1 cellular context compared by ENCODE assay signal in genomic region chr6:68732423-68732822, GRCh38.
TF ChIP-seq lines count a peak whose summit lies in the region.

No MANE protein-coding gene starts in this region.

TF ChIP-seq in K562, 482 proteins besides CTCF, POLR2A, EP300 and RAD21 (continued from another document):
- TF ChIP-seq, protein P1, sequence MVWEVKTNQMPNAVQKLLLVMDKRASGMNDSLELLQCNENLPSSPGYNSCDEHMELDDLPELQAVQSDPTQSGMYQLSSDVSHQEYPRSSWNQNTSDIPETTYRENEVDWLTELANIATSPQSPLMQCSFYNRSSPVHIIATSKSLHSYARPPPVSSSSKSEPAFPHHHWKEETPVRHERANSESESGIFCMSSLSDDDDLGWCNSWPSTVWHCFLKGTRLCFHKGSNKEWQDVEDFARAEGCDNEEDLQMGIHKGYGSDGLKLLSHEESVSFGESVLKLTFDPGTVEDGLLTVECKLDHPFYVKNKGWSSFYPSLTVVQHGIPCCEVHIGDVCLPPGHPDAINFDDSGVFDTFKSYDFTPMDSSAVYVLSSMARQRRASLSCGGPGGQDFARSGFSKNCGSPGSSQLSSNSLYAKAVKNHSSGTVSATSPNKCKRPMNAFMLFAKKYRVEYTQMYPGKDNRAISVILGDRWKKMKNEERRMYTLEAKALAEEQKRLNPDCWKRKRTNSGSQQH (CRISPR knock-in tag; IDR thresholded peaks at IDR 0.05), result no peak
- no peak for TF ChIP-seq ZNF280B (CRISPR knock-in tag; IDR thresholded peaks at IDR 0.05)
- no peak for TF ChIP-seq FOXP4 (CRISPR knock-in tag; IDR thresholded peaks at IDR 0.05; ENCODE audit: borderline replicate concordance)
- TF ChIP-seq ELF4 (CRISPR knock-in tag; IDR thresholded peaks at IDR 0.05), result no peak
- TF ChIP-seq PHB2 (IDR thresholded peaks at IDR 0.05; ENCODE audit: low read depth), result no peak
- TF ChIP-seq WHSC1 (IDR thresholded peaks at IDR 0.05; ENCODE audit: low read length), result no peak
- TF ChIP-seq ZNF830 (CRISPR knock-in tag; IDR thresholded peaks at IDR 0.05), result no peak
- TF ChIP-seq CBX5 (IDR thresholded peaks at IDR 0.05; ENCODE audit: borderline replicate concordance, low read depth), result no peak
